In genomic region chr20:3904857-3905256, GRCh38 we compare ENCODE assay signal across 1 cellular context.
TF ChIP-seq lines count a peak whose summit lies in the region.

No MANE protein-coding gene starts in this region.

TF ChIP-seq in GM12878, 131 proteins besides CTCF, POLR2A, EP300 and RAD21:
- TF ChIP-seq YY1 (IDR thresholded peaks at IDR 0.05; ENCODE audit: low read depth, low read length), result no peak
- TF ChIP-seq ZZZ3 (IDR thresholded peaks at IDR 0.05; ENCODE audit: control insufficient read depth, insufficient read length, low read depth), result no peak
- 0 out of 2 replicates have a peak, but pooled peaks have one; percentile 56 for TF ChIP-seq WRNIP1 (IDR thresholded peaks at IDR 0.05; ENCODE audit: borderline replicate concordance, low read depth, low read length)
- TF ChIP-seq E2F8 (IDR thresholded peaks at IDR 0.05; ENCODE audit: low read depth, partially characterized antibody), result no peak
